23 cellular contexts compared by ENCODE assay signal in genomic region chr6:15818044-15818443, GRCh38.
DNase-seq lines count a peak whose midpoint lies in the region; ATAC-seq and TF ChIP-seq lines count a peak whose summit lies in the region.
"Had no signal": no experiment of that assay in that cellular context is flagged by ENCODE, and none has a peak within 500 bp of the region (broad histone marks: within the 10 kb centered on the region; RNA-seq: fewer than 3 reads in every experiment).

No MANE protein-coding gene starts in this region.

- peak overlapping the region; percentile 29 for H4K91ac ChIP-seq in trophoblast cell (ENCODE audit: low read depth, low read length)

- no peak overlapping the region for H2BK120ac ChIP-seq in trophoblast cell (ENCODE audit: insufficient read depth, low read length, poor library complexity)

- intact Hi-C loops in colonic mucosa (cut with DNase I): no loop called here

- H2AK5ac ChIP-seq in trophoblast cell (ENCODE audit: low read length): no peak overlapping the region

- peak overlapping the region; percentile 84; the same call in 1 of the 2 replicates for H2AFZ ChIP-seq in GM23338
- H2AFZ ChIP-seq in trophoblast cell (ENCODE audit: insufficient read depth, low read length, poor library complexity): no peak overlapping the region

- no peak overlapping the region for H3K18ac ChIP-seq in trophoblast cell (ENCODE audit: low read length)

- H3K79me2 ChIP-seq in GM23338 (replicated peaks; ENCODE audit: insufficient read depth) (no peaks in the 10 kb centered on the region), trophoblast cell (ENCODE audit: control insufficient read depth, insufficient read depth, low read length, poor library complexity) (no peaks in the 10 kb centered on the region)

- no peak overlapping the region for H3K23ac ChIP-seq in trophoblast cell (ENCODE audit: low read length)

- no peak for TF ChIP-seq CTCF in GM23338 (conservative IDR thresholded peaks at IDR 0.05; ENCODE audit: low read depth in 2 of 2)
- TF ChIP-seq CTCF in colonic mucosa (IDR thresholded peaks at IDR 0.05): no peak

- H3K27me3 ChIP-seq in GM23338 (ENCODE audit: insufficient read depth) (no peaks in the 10 kb centered on the region), HAP-1 (ENCODE audit: low read depth) (no peaks in the 10 kb centered on the region), trophoblast cell (ENCODE audit: insufficient read depth, low read length) (no peaks in the 10 kb centered on the region), colonic mucosa (no peaks in the 10 kb centered on the region)
- H3K27me3 ChIP-seq: BE2C, BLaER1 had no signal

- no peaks in the 10 kb centered on the region for H4K20me1 ChIP-seq in GM23338 (replicated peaks; ENCODE audit: insufficient read depth)
- H4K20me1 ChIP-seq: BLaER1 had no signal

- H3K79me1 ChIP-seq in trophoblast cell (ENCODE audit: low read length): peaks cover 5% of the 10 kb centered on the region

- no peak overlapping the region for H2BK5ac ChIP-seq in trophoblast cell (ENCODE audit: low read depth, low read length, poor library complexity)

- peak overlapping the region; percentile 27 for H2BK12ac ChIP-seq in trophoblast cell (ENCODE audit: low read length)

- ATAC-seq in GM23338: peak; percentile 26; the same call in 1 of the 3 replicates
- ATAC-seq: GM12878 had no signal

- no peak overlapping the region for H3K9ac ChIP-seq in trophoblast cell (ENCODE audit: low read length)
- no peak overlapping the region for H3K9ac ChIP-seq in colonic mucosa (ENCODE audit: low read depth in 2 of 2, low read length in 2 of 2)
- H3K9ac ChIP-seq: BLaER1 had no signal

- peaks cover 16% of the 10 kb centered on the region for H3K4me1 Mint-ChIP-seq in GM23338
- H3K4me1 Mint-ChIP-seq: CD4-positive, CD25-positive, alpha-beta regulatory T cell; CD8-positive, alpha-beta memory T cell had no signal

- H3K36me3 ChIP-seq in GM23338 (ENCODE audit: insufficient read depth) (no peaks in the 10 kb centered on the region), HAP-1 (replicated peaks) (no peaks in the 10 kb centered on the region), trophoblast cell (ENCODE audit: control insufficient read depth in 1 of 2, insufficient read depth in 2 of 2, low read length in 2 of 2) (no peaks in the 10 kb centered on the region), colonic mucosa (no peaks in the 10 kb centered on the region)
- H3K36me3 ChIP-seq: BE2C, BLaER1 had no signal

- H3K27ac Mint-ChIP-seq in GM23338: no peak overlapping the region
- H3K27ac Mint-ChIP-seq: CD4-positive, alpha-beta memory T cell; CD4-positive, CD25-positive, alpha-beta regulatory T cell; CD8-positive, alpha-beta memory T cell had no signal

- H3K36me3 Mint-ChIP-seq in GM23338 (ENCODE audit: low read depth): no peaks in the 10 kb centered on the region
- H3K36me3 Mint-ChIP-seq: CD14-positive monocyte; CD4-positive, alpha-beta memory T cell; CD4-positive, CD25-positive, alpha-beta regulatory T cell; CD8-positive, alpha-beta memory T cell had no signal

- H3K27me3 Mint-ChIP-seq in GM23338 (ENCODE audit: insufficient read depth, low read depth, poor library complexity): peaks cover 1% of the 10 kb centered on the region

- no peaks in the 10 kb centered on the region for H3F3A ChIP-seq in GM23338 (replicated peaks; ENCODE audit: low read depth)

- in situ Hi-C loops in HAP-1 (cut with MboI; ENCODE audit: low sequenced_read_pairs): no loop called here

- peaks cover 8% of the 10 kb centered on the region; the same call in 1 of the 2 replicates for H3K4me1 ChIP-seq in GM23338 (ENCODE audit: insufficient read depth)
- peaks cover 30% of the 10 kb centered on the region for H3K4me1 ChIP-seq in HAP-1
- H3K4me1 ChIP-seq in trophoblast cell (ENCODE audit: control insufficient read depth in 1 of 2, insufficient read depth in 2 of 2, low read length in 2 of 2): peaks cover 3 to 13% of the 10 kb centered on the region in 2 experiments
- no peaks in the 10 kb centered on the region for H3K4me1 ChIP-seq in colonic mucosa
- H3K4me1 ChIP-seq: BE2C, BLaER1 had no signal

- H3K9me3 ChIP-seq in HAP-1: no peaks in the 10 kb centered on the region
- no peaks in the 10 kb centered on the region for H3K9me3 ChIP-seq in trophoblast cell (ENCODE audit: insufficient read depth, low read depth, low read length)
- no peaks in the 10 kb centered on the region for H3K9me3 ChIP-seq in colonic mucosa
- H3K9me3 ChIP-seq: BE2C, BLaER1 had no signal

- no peak overlapping the region for H4K12ac ChIP-seq in trophoblast cell (ENCODE audit: low read depth, low read length)

- H4K8ac ChIP-seq in trophoblast cell (ENCODE audit: low read depth, low read length): no peak overlapping the region

- H3K14ac ChIP-seq in trophoblast cell (ENCODE audit: low read length): no peak overlapping the region

- H3K9me3 Mint-ChIP-seq in GM23338: no peaks in the 10 kb centered on the region; the same call in 2 of the 3 replicates
- H3K9me3 Mint-ChIP-seq: CD4-positive, alpha-beta memory T cell; CD8-positive, alpha-beta memory T cell had no signal

- H3K9me2 ChIP-seq in GM23338 (ENCODE audit: insufficient read depth): no peaks in the 10 kb centered on the region; the same call in 1 of the 2 replicates

- H3K4me2 ChIP-seq in GM23338 (no peak overlapping the region), trophoblast cell (ENCODE audit: low read length) (no peak overlapping the region)
- H3K4me2 ChIP-seq: BLaER1 had no signal

- no peak for DNase-seq in GM23338 (ENCODE audit: low spot score)
- DNase-seq in HAP-1 (ENCODE audit: low spot score in 2 of 2): peak; percentile 63 to 82
- no peak for DNase-seq in trophoblast cell
- DNase-seq in colonic mucosa: no peak
- DNase-seq in 8988T: no peak
- DNase-seq: ACHN; BE2C; C1 segment of cervical spinal cord; CD4-positive, alpha-beta memory T cell; CD4-positive, CD25-positive, alpha-beta regulatory T cell; CD8-positive, alpha-beta memory T cell; COR-L47; DMS 273 treated with DMSO at 0.1 percent for 48 hours; DMS153; DMS53; DMS79; DND-41; EL; GDM1 had no signal

- H3K4ac ChIP-seq in trophoblast cell (ENCODE audit: low read depth, low read length): no peak overlapping the region

- WGBS in trophoblast cell (ENCODE audit: extremely low coverage, insufficient coverage, insufficient read length): no CpG with 5 or more reads among the region's 7 CpGs

- no peak overlapping the region for H3K4me3 Mint-ChIP-seq in GM23338
- H3K4me3 Mint-ChIP-seq: CD14-positive monocyte; CD4-positive, alpha-beta memory T cell; CD4-positive, CD25-positive, alpha-beta regulatory T cell; CD8-positive, alpha-beta memory T cell had no signal

- no peak overlapping the region for H3K4me3 ChIP-seq in GM23338
- H3K4me3 ChIP-seq in HAP-1: no peak overlapping the region
- H3K4me3 ChIP-seq in trophoblast cell (ENCODE audit: low read depth, low read length): no peak overlapping the region
- H3K4me3 ChIP-seq in colonic mucosa: no peak overlapping the region
- H3K4me3 ChIP-seq: BLaER1, GM12878 had no signal

- H3K27ac ChIP-seq in GM23338 (ENCODE audit: low read depth) (no peak overlapping the region), trophoblast cell (ENCODE audit: low read depth, low read length) (no peak overlapping the region), colonic mucosa (no peak overlapping the region)
- H3K27ac ChIP-seq: 22Rv1, BLaER1 had no signal

TF ChIP-seq in GM23338, 12 proteins besides CTCF, POLR2A, EP300 and RAD21 (continues in another document):
- TF ChIP-seq REST (IDR thresholded peaks at IDR 0.05; ENCODE audit: unreplicated experiment) (no peak), EZH2phosphoT487 (IDR thresholded peaks at IDR 0.05; ENCODE audit: unreplicated experiment) (no peak), ZNF331 (CRISPR knock-in tag; IDR thresholded peaks at IDR 0.05; ENCODE audit: low read depth) (no peak), NANOG (IDR thresholded peaks at IDR 0.05; ENCODE audit: borderline replicate concordance) (no peak), EZH2 (IDR thresholded peaks at IDR 0.05; ENCODE audit: low read depth, unreplicated experiment) (no peak), CREB1 (CRISPR knock-in tag; IDR thresholded peaks at IDR 0.05; ENCODE audit: low read depth) (no peak), ZNF114 (CRISPR knock-in tag; IDR thresholded peaks at IDR 0.05) (no peak), ETS1 (IDR thresholded peaks at IDR 0.05) (no peak), POLR2AphosphoS5 (IDR thresholded peaks at IDR 0.05; ENCODE audit: low read depth) (no peak)

Comparison
In these comparisons a context has a peak if more than half of its experiments do, and no peak if none do; other contexts are left out.
1. DNase-seq: peak in HAP-1 (2 of 2); none in GM23338 (single experiment), trophoblast cell (0 of 2), colonic mucosa (single experiment) and 8988T (single experiment).